In genomic region chr11:1336836-1337646, GRCh38 we compare ENCODE assay signal across 8 cellular contexts. TPM values are rescaled to one million over a fixed set of nuclear protein-coding genes. Genes with fewer than 3 reads are reported as not detected.
DNase-seq lines count a peak whose midpoint lies in the region; ATAC-seq, FAIRE-seq and TF ChIP-seq lines count a peak whose summit lies in the region.

No MANE protein-coding gene starts in this region.

- peaks cover 10% of the 10 kb centered on the region for H3K4me1 ChIP-seq in ovary (ENCODE audit: insufficient read depth)

- no peak for TF ChIP-seq POLR2A in ovary (IDR thresholded peaks at IDR 0.05)

- peaks cover 18% of the 10 kb centered on the region for H3K27me3 Mint-ChIP-seq in activated CD4-positive, alpha-beta T cell treated with anti-CD3 and anti-CD28 coated beads, Interleukin-2, amount 10 ng/mL, durations not matched to agents 24 days and 14 days
- H3K27me3 Mint-ChIP-seq in type B pancreatic cell, result peaks cover 23% of the 10 kb centered on the region

- H3K4me3 ChIP-seq in ovary, result peak overlapping the region; percentile 54

- H3K27me3 ChIP-seq in ovary, result no peaks in the 10 kb centered on the region

- TF ChIP-seq EP300 in ovary (IDR thresholded peaks at IDR 0.05), result no peak

- peak; percentile 56 for ATAC-seq in esophagus mucosa
- no peak for ATAC-seq in HG02642 (IDR thresholded peaks at IDR 0.05; ENCODE audit: poor library complexity, unreplicated experiment)

- H3K4me1 Mint-ChIP-seq in activated CD4-positive, alpha-beta T cell treated with anti-CD3 and anti-CD28 coated beads, Interleukin-2, amount 10 ng/mL, durations not matched to agents 24 days and 14 days, result peaks cover 13% of the 10 kb centered on the region
- peaks cover 4% of the 10 kb centered on the region for H3K4me1 Mint-ChIP-seq in type B pancreatic cell (ENCODE audit: unreplicated experiment)

- FAIRE-seq in D721Med (lab: Jason Lieb, UNC), result no peak

- peaks cover 4% of the 10 kb centered on the region for H3K9me3 Mint-ChIP-seq in activated CD4-positive, alpha-beta T cell treated with anti-CD3 and anti-CD28 coated beads, Interleukin-2, amount 10 ng/mL, durations not matched to agents 24 days and 14 days
- peaks cover 5% of the 10 kb centered on the region for H3K9me3 Mint-ChIP-seq in type B pancreatic cell

- no peak overlapping the region for H3K4me3 Mint-ChIP-seq in activated CD4-positive, alpha-beta T cell treated with anti-CD3 and anti-CD28 coated beads, Interleukin-2, amount 10 ng/mL, durations not matched to agents 24 days and 14 days
- H3K4me3 Mint-ChIP-seq in type B pancreatic cell, result no peak overlapping the region

- no peaks in the 10 kb centered on the region for H3K9me3 ChIP-seq in ovary

- no peak for TF ChIP-seq CTCF in ovary (IDR thresholded peaks at IDR 0.05)
- TF ChIP-seq CTCF in D721Med (IDR thresholded peaks at IDR 0.05; ENCODE audit: insufficient read depth, missing control alignments), result no peak
- TF ChIP-seq CTCF in type B pancreatic cell (conservative IDR thresholded peaks at IDR 0.05), result no peak

- intact Hi-C loops in activated CD4-positive, alpha-beta T cell treated with anti-CD3 and anti-CD28 coated beads, Interleukin-2, amount 10 ng/mL, durations not matched to agents 24 days and 14 days (cut with micrococcal nuclease), result loop anchor here (1.0 to 5.0 kb wide), 3 partner anchors 28 to 75 kb away; partner anchors contain the start of genes BRSK2 and TOLLIP
- intact Hi-C loops in ovary (cut with DNase I), result no loop called here

- no peak overlapping the region for H3K27ac Mint-ChIP-seq in activated CD4-positive, alpha-beta T cell treated with anti-CD3 and anti-CD28 coated beads, Interleukin-2, amount 10 ng/mL, durations not matched to agents 24 days and 14 days
- no peak overlapping the region for H3K27ac Mint-ChIP-seq in type B pancreatic cell

- 2 to 7% (median 3%) methylated on average over 57 to 91 of the region's 95 CpGs for WGBS in ovary, 3 donors

- no peaks in the 10 kb centered on the region for H3K36me3 ChIP-seq in ovary

- DNase-seq in EH (ENCODE audit: low read depth) (peak; percentile 3), ovary (peak; percentile 58 to 78 (median 72)), D721Med (ENCODE audit: insufficient read length, low spot score) (no peak), UCSD-AML1 (lab: John Stamatoyannopoulos, UW; ENCODE audit: unreplicated experiment) (no peak), type B pancreatic cell (ENCODE audit: extremely low spot score, unreplicated experiment) (no peak)
- DNase-seq in activated CD4-positive, alpha-beta T cell treated with anti-CD3 and anti-CD28 coated beads, Interleukin-2, amount 10 ng/mL, durations not matched to agents 24 days and 14 days, result peak; percentile 81

- no peaks in the 10 kb centered on the region for H3K36me3 Mint-ChIP-seq in activated CD4-positive, alpha-beta T cell treated with anti-CD3 and anti-CD28 coated beads, Interleukin-2, amount 10 ng/mL, durations not matched to agents 24 days and 14 days (ENCODE audit: low read depth)
- H3K36me3 Mint-ChIP-seq in type B pancreatic cell, result peaks cover 3% of the 10 kb centered on the region

- peak overlapping the region; percentile 65 to 86 for H3K27ac ChIP-seq in ovary

RNA-seq across cellular contexts. Expression of gene TOLLIP, which starts 27.6 kb away (rescaled TPM):
- 32.4 and 38.9 TPM in 2 replicates for total RNA-seq in activated CD4-positive, alpha-beta T cell treated with anti-CD3 and anti-CD28 coated beads, Interleukin-2, amount 10 ng/mL, durations not matched to agents 24 days and 14 days
- 118 TPM for total RNA-seq in esophagus mucosa
- 10 to 100 TPM; 26.1 to 60.8 (median 53.9) TPM for total RNA-seq in ovary
- 10 to 100 TPM; 14.1 to 25.8 TPM for polyA plus RNA-seq in ovary
- 49.2 and 65.1 TPM in 2 replicates for total RNA-seq in type B pancreatic cell (ENCODE audit: low replicate concordance)

RNA-seq across cellular contexts. Expression of gene BRSK2, which starts 52.7 kb away (rescaled TPM):
- 0.84 and 0.97 TPM in 2 replicates for total RNA-seq in activated CD4-positive, alpha-beta T cell treated with anti-CD3 and anti-CD28 coated beads, Interleukin-2, amount 10 ng/mL, durations not matched to agents 24 days and 14 days
- total RNA-seq in esophagus mucosa (0.08 TPM), ovary (1 to 10 TPM in 3 of 7 donors, under 1 TPM in 4; 0.35 to 1.5 (median 0.68) TPM), type B pancreatic cell (ENCODE audit: low replicate concordance) (8.6 and 13.8 TPM in 2 replicates)
- polyA plus RNA-seq in ovary, result under 1 TPM; 0.22 to 0.52 TPM

Comparison
In these comparisons a context has a peak if more than half of its experiments do, and no peak if none do; other contexts are left out.
1. DNase-seq: peak in EH (single experiment), activated CD4-positive, alpha-beta T cell treated with anti-CD3 and anti-CD28 coated beads, Interleukin-2, amount 10 ng/mL, durations not matched to agents 24 days and 14 days (single experiment) and ovary (5 of 5); none in D721Med (single experiment), UCSD-AML1 (single experiment) and type B pancreatic cell (single experiment).